In genomic region chr4:145248502-145248901, GRCh38 we compare ENCODE assay signal across 28 cellular contexts.
"Had no signal": no experiment of that assay in that cellular context is flagged by ENCODE, and none has a peak within 500 bp of the region (broad histone marks: within the 10 kb centered on the region; RNA-seq: fewer than 3 reads in every experiment).

No MANE protein-coding gene starts in this region.

- H3K79me2 ChIP-seq: parathyroid adenoma had no signal

- H3K4me3 ChIP-seq: neural progenitor cell, ovary, psoas muscle, skin epidermis, smooth muscle cell, spleen, suprapubic skin, testis, tibial artery, transverse colon, upper lobe of right lung, uterus had no signal

- H3K4me1 ChIP-seq: neural progenitor cell, parathyroid adenoma, psoas muscle, spleen, suprapubic skin, testis, tibial artery, transverse colon, upper lobe of right lung, uterus had no signal

- H3K27ac ChIP-seq: neural progenitor cell, ovary, parathyroid adenoma, psoas muscle, skin epidermis, spleen, suprapubic skin, testis, tibial artery, transverse colon, upper lobe of right lung, uterus had no signal

- DNase-seq: natural killer cell; occipital lobe; ovary; posterior cingulate gyrus; psoas muscle; right cardiac atrium; spleen; stimulated activated CD4-positive, alpha-beta T cell treated with anti-CD3 and anti-CD28 coated beads, Interleukin-12 subunit alpha, Interleukin-12 subunit beta, amount 100 ng/mL, for 4 hours; stimulated activated CD4-positive, alpha-beta T cell treated with anti-CD3 and anti-CD28 coated beads, Interleukin-1b, Interleukin-23, amount 100 ng/mL, for 48 hours; stimulated activated CD4-positive, alpha-beta T cell treated with anti-CD3 and anti-CD28 coated beads, Interleukin-4, amount 100 ng/mL, for 1 hour; stimulated activated CD4-positive, alpha-beta T cell treated with anti-CD3 and anti-CD28 coated beads, Interleukin-4, amount 100 ng/mL, for 4 hours; stimulated activated CD8-positive, alpha-beta memory T cell treated with anti-CD3 and anti-CD28 coated beads, Interleukin-4, amount 100 ng/mL, for 48 hours; stimulated activated naive CD4-positive, alpha-beta T cell; stimulated activated naive CD8-positive, alpha-beta T cell treated with anti-CD3 and anti-CD28 coated beads, Interleukin-15, amount 100 ng/mL, for 72 hours; stimulated activated naive CD8-positive, alpha-beta T cell treated with anti-CD3 and anti-CD28 coated beads, Interleukin-15, Interleukin-2, amounts not matched to agents 100 U/mL and 50 U/mL, for 24 hours; substantia nigra; testis; tibial artery; transverse colon; upper lobe of right lung; uterus had no signal

- H2AFZ ChIP-seq: neural progenitor cell, parathyroid adenoma had no signal

- H3K36me3 ChIP-seq: neural progenitor cell, ovary, spleen, suprapubic skin, tibial artery, transverse colon, upper lobe of right lung, uterus had no signal

- ATAC-seq: natural killer cell; psoas muscle; right cardiac atrium; sciatic nerve; stimulated activated memory B cell treated with anti-CD40 and anti-IgM and Interleukin-4, amounts not matched to agents 10 μg/mL and 1 μg/mL and 100 μg/mL, for 72 hours; stimulated activated naive CD8-positive, alpha-beta T cell treated with anti-CD3 and anti-CD28 coated beads, Interleukin-15, amount 100 ng/mL, for 72 hours; stimulated activated naive CD8-positive, alpha-beta T cell treated with anti-CD3 and anti-CD28 coated beads, Interleukin-15, Interleukin-2, amounts not matched to agents 100 U/mL and 50 U/mL, for 24 hours; upper lobe of right lung had no signal

- H3K27me3 ChIP-seq: neural progenitor cell, ovary, suprapubic skin, testis, transverse colon, upper lobe of right lung, uterus had no signal

- H3K4me2 ChIP-seq: neural progenitor cell, smooth muscle cell had no signal

- H3K9ac ChIP-seq: neural progenitor cell, parathyroid adenoma had no signal

- H3K9me3 ChIP-seq: psoas muscle, spleen, suprapubic skin, testis, tibial artery, transverse colon, upper lobe of right lung, uterus had no signal
